Comparison of ENCODE assay signal across 8 cellular contexts in the genomic region with DNA sequence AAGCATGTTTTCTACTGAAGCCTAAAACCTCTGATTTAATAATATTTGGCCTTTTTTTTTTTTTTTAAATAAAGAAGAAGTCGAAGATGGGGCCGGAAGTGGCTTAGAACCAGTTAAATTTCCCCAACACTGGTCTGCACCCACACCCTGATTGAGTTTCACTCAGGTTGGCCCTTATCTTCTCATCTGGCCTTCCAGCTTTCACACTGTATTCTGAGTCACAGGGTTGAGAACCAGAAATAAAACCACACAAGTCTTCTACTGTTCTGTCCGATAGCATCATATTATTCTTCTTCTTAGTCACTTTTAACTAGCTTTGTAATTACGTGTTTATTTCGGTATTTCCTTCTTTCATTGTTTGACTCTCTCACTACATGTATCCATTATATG. TPM values are rescaled to one million over a fixed set of nuclear protein-coding genes. Genes with fewer than 3 reads are reported as not detected.
A peak's percentile ranks its signal among the peaks of the same experiment; 100 is the strongest.
DNase-seq lines count a peak whose midpoint lies in the region; ATAC-seq lines count a peak whose summit lies in the region.

No MANE protein-coding gene starts in this region.

- H3K27ac Mint-ChIP-seq in CD8-positive, alpha-beta memory T cell, result peak overlapping the region in 7 of 8 donors; percentile 21 to 80 (median 47)

- POLR2A ChIA-PET in CD8-positive, alpha-beta memory T cell (lab: Charles Lee), result interaction anchor here (0.7 kb wide), 1 partner anchor 1138 kb away, joined by 3 read pairs; no protein-coding TSS in a partner anchor

- ATAC-seq in GM21515 (IDR thresholded peaks at IDR 0.05; ENCODE audit: unreplicated experiment), result no peak
- no peak for ATAC-seq in HG02759 (IDR thresholded peaks at IDR 0.05; ENCODE audit: unreplicated experiment)
- no peak for ATAC-seq in HG03460 (IDR thresholded peaks at IDR 0.05; ENCODE audit: unreplicated experiment)

- H3K4me1 Mint-ChIP-seq in CD8-positive, alpha-beta memory T cell, result peaks cover 49 to 71% (median 59%) of the 10 kb centered on the region in 3 donors

- H3K4me3 Mint-ChIP-seq in CD8-positive, alpha-beta memory T cell, result peak overlapping the region; percentile 4 to 73 (median 63)

- H3K36me3 ChIP-seq in CD8-positive, alpha-beta memory T cell (ENCODE audit: insufficient read depth, low read length), result no peaks in the 10 kb centered on the region

- no peaks in the 10 kb centered on the region for H3K36me3 Mint-ChIP-seq in CD8-positive, alpha-beta memory T cell

- H3K27me3 ChIP-seq in CD8-positive, alpha-beta memory T cell (ENCODE audit: insufficient read depth, low read length, poor library complexity, severe bottlenecking), result no peaks in the 10 kb centered on the region

- H3K9me3 ChIP-seq in CD8-positive, alpha-beta memory T cell (ENCODE audit: low read length), result no peaks in the 10 kb centered on the region

- H3K27ac ChIP-seq in CD8-positive, alpha-beta memory T cell (ENCODE audit: low read depth, low read length), result peak overlapping the region; percentile 20

- H3K4me1 ChIP-seq in CD8-positive, alpha-beta memory T cell (ENCODE audit: insufficient read depth, low read length), result peaks cover 8% of the 10 kb centered on the region

- peaks cover 0 to 1% of the 10 kb centered on the region in 2 donors for H3K27me3 Mint-ChIP-seq in CD8-positive, alpha-beta memory T cell

- peak in 4 of 5 donors; percentile 33 to 81 (median 64) for DNase-seq in CD8-positive, alpha-beta memory T cell
- DNase-seq in HT1080 (ENCODE audit: low read depth), result peak; percentile 98
- DNase-seq in activated T-cell treated with anti-CD3 and anti-CD28 coated beads for 48 hours (ENCODE audit: low read depth), result peak; percentile 18
- peak; percentile 76 for DNase-seq in myocyte (ENCODE audit: low read depth)
- no peak for DNase-seq in SK-N-DZ (ENCODE audit: low spot score)

- H3K4me3 ChIP-seq in CD8-positive, alpha-beta memory T cell (ENCODE audit: low read length), result no peak overlapping the region

- no peaks in the 10 kb centered on the region for H3K9me3 Mint-ChIP-seq in CD8-positive, alpha-beta memory T cell

- CTCF ChIA-PET in CD8-positive, alpha-beta memory T cell (lab: Charles Lee), result interaction anchor here (0.6 to 1.3 kb wide), 2 partner anchors 54 to 884 kb away, joined by 3 read pairs; no protein-coding TSS in a partner anchor

RNA-seq across cellular contexts. Expression of a gene that starts 9.9 kb away (rescaled TPM):
- under 1 TPM; 0.53 to 0.93 TPM for total RNA-seq in CD8-positive, alpha-beta memory T cell
- 2.7 TPM for polyA plus RNA-seq in CD8-positive, alpha-beta memory T cell
- 8.2 and 8.8 TPM in 2 replicates for total RNA-seq in HT1080 (2014; rRNA removed; shearing (Covaris generic))
- polyA plus RNA-seq in HT1080 (2015; cell fraction: cytosol; rRNA removed), result 6.2 and 7.4 TPM in 2 replicates
- 5.9 and 6.4 TPM in 2 replicates for polyA plus RNA-seq in HT1080 (2015; cell fraction: nucleus; rRNA removed)
- 1.4 and 2.9 TPM in 2 replicates for total RNA-seq in myocyte
- polyA plus RNA-seq in myocyte (2012), result 11.5 TPM
- 1.4 and 1.9 TPM in 2 replicates for polyA plus RNA-seq in SK-N-DZ (2014; cell fraction: cytosol; rRNA removed)
- polyA plus RNA-seq in SK-N-DZ (2014; cell fraction: nucleus; rRNA removed), result 1.1 and 1.4 TPM in 2 replicates
